In genomic region chr6:161804804-161805203, GRCh38 we compare ENCODE assay signal across 22 cellular contexts.
"Had no signal": no experiment of that assay in that cellular context is flagged by ENCODE, and none has a peak within 500 bp of the region (broad histone marks: within the 10 kb centered on the region; RNA-seq: fewer than 3 reads in every experiment).

No MANE protein-coding gene starts in this region.

- H3K9me3 ChIP-seq: esophagus squamous epithelium, mucosa of descending colon, neutrophil, sigmoid colon, thoracic aorta, tibial nerve, upper lobe of left lung had no signal

- H3K4me1 ChIP-seq: esophagus squamous epithelium, parathyroid adenoma, sigmoid colon, tibial nerve, upper lobe of left lung had no signal

- H3K4me3 ChIP-seq: esophagus squamous epithelium, mucosa of descending colon, sigmoid colon, thoracic aorta, tibial nerve, upper lobe of left lung had no signal

- DNase-seq: cortex of kidney; effector memory CD8-positive, alpha-beta T cell; erythroblast; esophagus squamous epithelium; foreskin melanocyte; head of caudate nucleus; mesenchymal stem cell; mucosa of descending colon; naive B cell; right cardiac atrium; sigmoid colon; stimulated activated CD4-positive, alpha-beta T cell treated with anti-CD3 and anti-CD28 coated beads, Interleukin-2, amount 100 ng/mL, for 24 hours; stimulated activated CD4-positive, alpha-beta T cell treated with anti-CD3 and anti-CD28 coated beads, Interleukin-4, amount 100 ng/mL, for 24 hours; stimulated activated naive CD8-positive, alpha-beta T cell treated with anti-CD3 and anti-CD28 coated beads, Interleukin-15, Interleukin-2, amounts not matched to agents 100 U/mL and 50 U/mL, for 24 hours; substantia nigra; upper lobe of left lung had no signal

- H3K27me3 ChIP-seq: esophagus squamous epithelium, neutrophil, sigmoid colon, tibial nerve, upper lobe of left lung had no signal

- H3K27ac ChIP-seq: esophagus squamous epithelium, neutrophil, parathyroid adenoma, sigmoid colon, thoracic aorta, tibial nerve, upper lobe of left lung had no signal

- H3K9ac ChIP-seq: parathyroid adenoma had no signal

- ATAC-seq: effector memory CD8-positive, alpha-beta T cell; mucosa of descending colon; natural killer cell treated with Interleukin-12 subunit alpha and Interleukin-12 subunit beta and Interleukin-15 and Interleukin-18, amount 100 ng/mL, for 72 hours; stimulated activated memory B cell treated with anti-CD40 and anti-IgM and Interleukin-4, amounts not matched to agents 10 μg/mL and 1 μg/mL and 100 μg/mL, for 72 hours; stimulated activated naive CD8-positive, alpha-beta T cell treated with anti-CD3 and anti-CD28 coated beads, Interleukin-15, Interleukin-2, amounts not matched to agents 100 U/mL and 50 U/mL, for 24 hours had no signal

- H3K36me3 ChIP-seq: esophagus squamous epithelium, neutrophil, sigmoid colon, thoracic aorta, tibial nerve, upper lobe of left lung had no signal
